Comparison of ENCODE assay signal across 21 cellular contexts in genomic region chr17:79558573-79558900, GRCh38.
DNase-seq lines count a peak whose midpoint lies in the region; ATAC-seq and TF ChIP-seq lines count a peak whose summit lies in the region.
"Had no signal": no experiment of that assay in that cellular context is flagged by ENCODE, and none has a peak within 500 bp of the region (broad histone marks: within the 10 kb centered on the region; RNA-seq: fewer than 3 reads in every experiment).

No MANE protein-coding gene starts in this region.

- H3K36me3 ChIP-seq in BLaER1 treated with 17β-estradiol and CSF1 and Interleukin-3, amounts not matched to agents 10 nM and 100 nM = no peaks in the 10 kb centered on the region
- H3K36me3 ChIP-seq: HAP-1, SJSA1 had no signal

- H4K20me1 ChIP-seq in BLaER1 treated with 17β-estradiol and CSF1 and Interleukin-3, amounts not matched to agents 10 nM and 100 nM = peaks cover 0 to 2% (median 0%) of the 10 kb centered on the region in 11 experiments; a peak in 1 of 22 replicates

- no peak overlapping the region for H3K4me3 ChIP-seq in BLaER1 treated with 17β-estradiol and CSF1 and Interleukin-3, amounts not matched to agents 10 nM and 100 nM
- H3K4me3 ChIP-seq: GM23248, HAP-1, PC-9, SJSA1 had no signal

- no peak for ATAC-seq in SK-N-SH treated with all-trans-retinoic acid at 6 μM for 48 hours

- H3K27me3 ChIP-seq in BLaER1 treated with 17β-estradiol and CSF1 and Interleukin-3, amounts not matched to agents 10 nM and 100 nM = peaks cover 0 to 21% (median 0%) of the 10 kb centered on the region in 11 experiments; a peak in 4 of 22 replicates

- H3K4me1 ChIP-seq in BLaER1 treated with 17β-estradiol and CSF1 and Interleukin-3, amounts not matched to agents 10 nM and 100 nM = peaks cover 52 to 71% (median 67%) of the 10 kb centered on the region in 10 experiments
- H3K4me1 ChIP-seq: HAP-1, SJSA1 had no signal

- H3K9me3 ChIP-seq in BLaER1 treated with 17β-estradiol and CSF1 and Interleukin-3, amounts not matched to agents 10 nM and 100 nM (replicated peaks in 1 of 11) = peaks cover 0 to 11% (median 4%) of the 10 kb centered on the region in 11 experiments; a peak in 12 of 22 replicates
- H3K9me3 ChIP-seq: HAP-1, SJSA1 had no signal

- no peak overlapping the region for H3K27ac ChIP-seq in BLaER1 treated with 17β-estradiol and CSF1 and Interleukin-3, amounts not matched to agents 10 nM and 100 nM
- peak overlapping the region; percentile 78 for H3K27ac ChIP-seq in caudate nucleus (ENCODE audit: low read depth, low read length)
- H3K27ac ChIP-seq: GM23248, KMS-11, PC-9, SJSA1 had no signal

- H3K9ac ChIP-seq in BLaER1 treated with 17β-estradiol and CSF1 and Interleukin-3, amounts not matched to agents 10 nM and 100 nM = peak overlapping the region in 1 of 11 experiments; percentile 36; a peak in 1 of 22 replicates
- H3K9ac ChIP-seq: GM23248, KMS-11 had no signal

- DNase-seq in caudate nucleus (lab: John Stamatoyannopoulos, UW) (peak in 26 of 61 donors; percentile 16 to 59 (median 32)), head of caudate nucleus (peak in 41 of 42 donors; percentile 19 to 85 (median 62)), putamen (ENCODE audit: low spot score) (peak; percentile 52), AG08396 (ENCODE audit: low spot score) (no peak), NCI-H226 (no peak)
- DNase-seq: AML-193, DMS 273 treated with DMSO at 0.1 percent for 48 hours, DND-41, GM23248, MM.1S, NCI-H1417, NCI-H1694, NCI-H2029 treated with DMSO at 0.1 percent for 48 hours, NCI-H526 treated with DMSO at 0.1 percent for 48 hours, PC-9, Right ventricle myocardium superior had no signal

- intact Hi-C loops in head of caudate nucleus (cut with DNase I) = no loop called here

- peak overlapping the region; percentile 1 to 65 (median 49); a peak in 20 of 22 replicates for H3K4me2 ChIP-seq in BLaER1 treated with 17β-estradiol and CSF1 and Interleukin-3, amounts not matched to agents 10 nM and 100 nM
- H3K4me2 ChIP-seq: KMS-11, PC-9 had no signal

TF ChIP-seq in SK-N-SH treated with all-trans-retinoic acid at 6 μM for 48 hours, 23 proteins besides CTCF, POLR2A, EP300 and RAD21:
- TF ChIP-seq BACH2 (CRISPR knock-in tag; IDR thresholded peaks at IDR 0.05; ENCODE audit: borderline replicate concordance) (no peak), CSDC2 (CRISPR knock-in tag; IDR thresholded peaks at IDR 0.05) (no peak), ZFP3 (CRISPR knock-in tag; IDR thresholded peaks at IDR 0.05) (no peak), GLIS3 (CRISPR knock-in tag; IDR thresholded peaks at IDR 0.05) (no peak), POU6F1 (CRISPR knock-in tag; IDR thresholded peaks at IDR 0.05; ENCODE audit: borderline replicate concordance, low read depth) (no peak), RARB (CRISPR knock-in tag; IDR thresholded peaks at IDR 0.05) (no peak), SNAI2 (CRISPR knock-in tag; IDR thresholded peaks at IDR 0.05) (no peak), ARNTL (CRISPR knock-in tag; IDR thresholded peaks at IDR 0.05; ENCODE audit: borderline replicate concordance, low read depth) (no peak), CSRNP3 (CRISPR knock-in tag; IDR thresholded peaks at IDR 0.05) (no peak), ZC3H10 (CRISPR knock-in tag; IDR thresholded peaks at IDR 0.05) (no peak), TOX (CRISPR knock-in tag; IDR thresholded peaks at IDR 0.05; ENCODE audit: borderline replicate concordance) (no peak), PPARA (CRISPR knock-in tag; IDR thresholded peaks at IDR 0.05; ENCODE audit: borderline replicate concordance) (no peak)

Comparison
In these comparisons a context has a peak if more than half of its experiments do, and no peak if none do; other contexts are left out.
1. DNase-seq: peak in head of caudate nucleus (41 of 42) and putamen (single experiment); none in AG08396 (single experiment) and NCI-H226 (single experiment).